In genomic region chr20:52469143-52469542, GRCh38 we compare ENCODE assay signal across 20 cellular contexts.
"Had no signal": no experiment of that assay in that cellular context is flagged by ENCODE, and none has a peak within 500 bp of the region (broad histone marks: within the 10 kb centered on the region; RNA-seq: fewer than 3 reads in every experiment).

No MANE protein-coding gene starts in this region.

- H3K36me3 ChIP-seq: colonic mucosa, tibial artery had no signal

- H3K9me3 ChIP-seq: colonic mucosa, mucosa of descending colon, tibial artery had no signal

- H3K27me3 ChIP-seq: colonic mucosa, tibial artery had no signal

- H3K4me1 ChIP-seq: colonic mucosa, tibial artery had no signal

- DNase-seq: activated CD4-positive, alpha-beta T cell treated with anti-CD3 and anti-CD28 coated beads for 48 hours; activated CD8-positive, alpha-beta memory T cell treated with anti-CD3 and anti-CD28 coated beads, Interleukin-2, amount 50 U/mL, for 48 hours; activated CD8-positive, alpha-beta T cell treated with anti-CD3 and anti-CD28 coated beads for 36 hours; activated gamma-delta T cell; activated T-cell treated with anti-CD3 and anti-CD28 coated beads, Interleukin-2, amount 50 U/mL, for 72 hours; caudate nucleus; colonic mucosa; foreskin fibroblast; kidney glomerular epithelial cell; mucosa of descending colon; natural killer cell; stimulated activated CD4-positive, alpha-beta T cell treated with anti-CD3 and anti-CD28 coated beads, Interleukin-15, amount 100 ng/mL, for 24 hours; stimulated activated CD4-positive, alpha-beta T cell treated with anti-CD3 and anti-CD28 coated beads, Interleukin-4, amount 100 ng/mL, for 1 hour; stimulated activated naive CD4-positive, alpha-beta T cell; tibial artery had no signal

- H3K27ac ChIP-seq: colonic mucosa, skin epidermis, tibial artery had no signal

- H3K4me3 ChIP-seq: colonic mucosa, lung, mucosa of descending colon, skin epidermis, tibial artery had no signal

- ATAC-seq: activated CD8-positive, alpha-beta T cell treated with anti-CD3 and anti-CD28 coated beads for 36 hours; activated naive CD4-positive, alpha-beta T cell treated with anti-CD3 and anti-CD28 coated beads, Interleukin-2, amount 50 U/mL, for 72 hours; activated T-cell treated with anti-CD3 and anti-CD28 coated beads, Interleukin-2, amount 50 U/mL, for 72 hours; mucosa of descending colon; natural killer cell; WTC11 had no signal

- FAIRE-seq: urothelium cell line had no signal
